Comparison of ENCODE assay signal across 8 cellular contexts in the genomic region with DNA sequence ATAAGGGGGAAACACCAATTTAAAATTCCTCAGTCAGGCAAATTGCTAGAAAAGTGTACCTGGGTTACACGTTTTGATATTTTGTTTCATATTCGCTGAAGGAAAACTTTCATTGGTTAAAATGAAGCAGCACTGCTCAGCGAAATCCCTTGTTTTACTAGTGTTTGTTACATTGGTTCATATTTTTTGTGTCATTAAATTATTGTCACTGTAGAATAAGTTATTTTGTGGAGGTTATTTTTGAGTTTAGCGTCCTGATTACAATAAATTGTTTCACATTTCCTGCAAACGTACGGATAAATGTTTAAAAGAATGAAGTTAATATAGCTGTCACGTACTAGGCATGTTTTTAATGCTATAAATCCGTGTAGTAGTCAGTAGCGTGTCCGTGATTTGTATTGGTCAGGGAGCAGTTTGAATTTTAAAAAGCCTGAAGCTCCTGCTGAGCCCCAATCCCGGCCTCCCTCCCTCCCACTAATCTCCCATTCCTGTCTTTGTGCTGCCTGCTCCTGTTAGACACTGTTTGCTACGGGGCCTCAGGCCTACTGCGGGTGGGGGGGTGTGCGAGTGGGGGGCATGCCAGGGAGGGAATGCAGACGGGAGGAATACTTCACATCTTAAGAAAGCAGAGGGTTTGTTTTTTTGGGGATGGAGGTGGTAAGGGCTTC. TPM values are rescaled to one million over a fixed set of nuclear protein-coding genes. Genes with fewer than 3 reads are reported as not detected.
A peak's percentile ranks its signal among the peaks of the same experiment; 100 is the strongest.
DNase-seq lines count a peak whose midpoint lies in the region; ATAC-seq and TF ChIP-seq lines count a peak whose summit lies in the region.

No MANE protein-coding gene starts in this region.

- no peak for TF ChIP-seq CTCF in WI38 (IDR thresholded peaks at IDR 0.05; ENCODE audit: low read depth, low read length)
- no peak for TF ChIP-seq CTCF in foreskin fibroblast (IDR thresholded peaks at IDR 0.05; ENCODE audit: low read depth, low read length)

- DNase-seq in DMS79 treated with DMSO at 0.1 percent for 48 hours (lab: John Stamatoyannopoulos, UW) (peak; percentile 5), foreskin fibroblast (peak; percentile 35 to 70), pons (ENCODE audit: low spot score) (peak; percentile 20)
- DNase-seq in Jurkat, Clone E6-1 (ENCODE audit: low read depth, low spot score) = no peak

- peak overlapping the region; percentile 76 for H3K4me3 ChIP-seq in Jurkat, Clone E6-1 (ENCODE audit: low read length)
- H3K4me3 ChIP-seq in WI38 (ENCODE audit: low read depth, low read length) (peak overlapping the region; percentile 90), foreskin fibroblast (ENCODE audit: low read depth in 1 of 2, low read length in 2 of 2) (peak overlapping the region; percentile 88 to 93)

- ATAC-seq in HG03469 (IDR thresholded peaks at IDR 0.05; ENCODE audit: unreplicated experiment) (no peak), HG03432 (IDR thresholded peaks at IDR 0.05; ENCODE audit: unreplicated experiment) (no peak), GM18867 (IDR thresholded peaks at IDR 0.05; ENCODE audit: unreplicated experiment) (no peak)

RNA-seq across cellular contexts. Expression of a gene that starts 2.0 kb away (rescaled TPM):
- 51.7 TPM for polyA plus RNA-seq in Jurkat, Clone E6-1 (2012; ENCODE audit: insufficient read depth, insufficient read length)
